33 cellular contexts compared by ENCODE assay signal in the genomic region with DNA sequence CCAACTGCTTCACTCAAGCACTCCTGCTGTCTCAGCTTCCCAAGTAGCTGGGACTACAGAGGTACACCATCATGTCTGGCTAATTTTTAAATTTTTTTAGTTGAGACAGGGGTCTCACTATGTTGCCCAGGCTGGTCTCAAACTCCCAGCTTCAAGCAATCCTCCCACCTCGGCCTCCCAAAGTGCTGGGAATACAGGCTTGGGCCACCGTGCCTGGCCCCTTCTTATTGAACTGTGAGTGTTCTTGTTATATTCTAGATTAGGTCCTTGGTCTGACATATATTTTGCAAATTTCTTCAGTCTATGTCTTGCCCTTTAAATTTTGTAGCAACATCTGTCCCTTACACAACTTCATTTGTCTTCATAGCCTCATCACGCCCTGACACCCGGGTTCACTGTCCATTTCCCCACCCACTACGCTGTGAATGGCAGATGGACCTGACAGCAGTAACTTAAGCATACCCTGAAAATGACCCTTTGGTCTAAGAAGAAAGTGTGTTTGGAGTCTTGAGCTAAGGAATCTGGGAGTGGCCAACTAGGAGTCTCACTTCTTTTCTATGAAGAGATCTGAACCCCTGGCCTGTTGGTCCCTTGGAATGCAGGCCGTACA. TPM values are rescaled to one million over a fixed set of nuclear protein-coding genes. Genes with fewer than 3 reads are reported as not detected.
"Had no signal": no experiment of that assay in that cellular context is flagged by ENCODE, and none has a peak within 500 bp of the region (broad histone marks: within the 10 kb centered on the region; RNA-seq: fewer than 3 reads in every experiment).

No MANE protein-coding gene starts in this region.

- H3K27ac Mint-ChIP-seq: activated CD4-positive, alpha-beta memory T cell treated with anti-CD3 and anti-CD28 coated beads, Interleukin-2, amount 10 ng/mL, durations not matched to agents 7 days and 5 days; activated CD4-positive, alpha-beta T cell treated with anti-CD3 and anti-CD28 coated beads, Interleukin-2, amount 10 ng/mL, durations not matched to agents 7 days and 5 days; activated T-helper 17 cell treated with anti-CD3 and anti-CD28 coated beads, Interleukin-2, amount 50 U/mL, for 72 hours; nephron; progenitor cell of endocrine pancreas; stimulated activated effector memory CD8-positive, alpha-beta T cell treated with anti-CD3 and anti-CD28 coated beads, Interleukin-12 subunit alpha, Interleukin-12 subunit beta, amount 100 ng/mL, for 72 hours; stimulated activated naive CD8-positive, alpha-beta T cell treated with anti-CD3 and anti-CD28 coated beads, Interleukin-15, amount 100 ng/mL, for 72 hours; WTC11 had no signal

- H3K27ac ChIP-seq: breast epithelium, esophagus muscularis mucosa, heart right ventricle, left ventricle myocardium inferior, neutrophil, ovary, upper lobe of right lung had no signal

- H3K36me3 Mint-ChIP-seq: WTC11 had no signal

- H3K9me3 Mint-ChIP-seq: activated CD4-positive, alpha-beta memory T cell treated with anti-CD3 and anti-CD28 coated beads, Interleukin-2, amount 10 ng/mL, durations not matched to agents 7 days and 5 days; activated CD4-positive, alpha-beta T cell treated with anti-CD3 and anti-CD28 coated beads, Interleukin-2, amount 10 ng/mL, durations not matched to agents 7 days and 5 days; activated T-cell treated with anti-CD3 and anti-CD28 coated beads, Interleukin-2, amount 50 U/mL, for 4 hours; activated T-helper 17 cell treated with anti-CD3 and anti-CD28 coated beads, Interleukin-2, amount 50 U/mL, for 72 hours; nephron; stimulated activated effector memory CD8-positive, alpha-beta T cell treated with anti-CD3 and anti-CD28 coated beads, Interleukin-12 subunit alpha, Interleukin-12 subunit beta, amount 100 ng/mL, for 72 hours; stimulated activated naive CD8-positive, alpha-beta T cell treated with anti-CD3 and anti-CD28 coated beads, Interleukin-15, amount 100 ng/mL, for 72 hours; WTC11 had no signal

- H3K36me3 ChIP-seq: breast epithelium, esophagus muscularis mucosa, heart right ventricle, left ventricle myocardium inferior, neutrophil, ovary, upper lobe of right lung had no signal

- H3K9me3 ChIP-seq: breast epithelium, esophagus muscularis mucosa, heart right ventricle, left ventricle myocardium inferior, neutrophil, ovary, upper lobe of right lung had no signal

- H3K27me3 ChIP-seq: breast epithelium, esophagus muscularis mucosa, heart right ventricle, ovary, upper lobe of right lung had no signal

- DNase-seq: activated CD4-positive, alpha-beta memory T cell treated with anti-CD3 and anti-CD28 coated beads, Interleukin-2, amount 10 ng/mL, durations not matched to agents 7 days and 5 days; activated CD4-positive, alpha-beta T cell treated with anti-CD3 and anti-CD28 coated beads for 1 hour; activated CD4-positive, alpha-beta T cell treated with anti-CD3 and anti-CD28 coated beads, Interleukin-2, amount 10 ng/mL, durations not matched to agents 7 days and 5 days; activated gamma-delta T cell treated with Interleukin-2 at 50 U/mL for 16 hours; activated naive CD4-positive, alpha-beta T cell treated with anti-CD3 and anti-CD28 coated beads, Interleukin-2, amount 50 U/mL, for 16 hours; activated T-cell treated with anti-CD3 and anti-CD28 coated beads, Interleukin-2, amount 50 U/mL, for 4 hours; central memory CD4-positive, alpha-beta T cell; dermis blood vessel endothelial cell; effector CD4-positive, alpha-beta T cell; foreskin melanocyte; heart right ventricle; left ventricle myocardium inferior; mesendoderm; ovary; stimulated activated CD4-positive, alpha-beta T cell treated with anti-CD3 and anti-CD28 coated beads, Interleukin-4, amount 100 ng/mL, for 24 hours; stimulated activated naive CD8-positive, alpha-beta T cell treated with anti-CD3 and anti-CD28 coated beads, Interleukin-15, amount 100 ng/mL, for 72 hours; substantia nigra; T-helper 2 cell; upper lobe of right lung had no signal

- H3K4me3 ChIP-seq: breast epithelium, esophagus muscularis mucosa, heart right ventricle, left ventricle myocardium inferior, lung, ovary, skin epidermis, upper lobe of right lung had no signal

- ATAC-seq: activated T-cell treated with anti-CD3 and anti-CD28 coated beads, Interleukin-2, amount 50 U/mL, for 4 hours; activated T-helper 17 cell treated with anti-CD3 and anti-CD28 coated beads, Interleukin-2, amount 50 U/mL, for 72 hours; heart right ventricle; sciatic nerve; stimulated activated effector memory CD8-positive, alpha-beta T cell treated with anti-CD3 and anti-CD28 coated beads, Interleukin-12 subunit alpha, Interleukin-12 subunit beta, amount 100 ng/mL, for 72 hours; stimulated activated naive CD8-positive, alpha-beta T cell treated with anti-CD3 and anti-CD28 coated beads, Interleukin-15, amount 100 ng/mL, for 72 hours; upper lobe of right lung; WTC11 had no signal

- H3K27me3 Mint-ChIP-seq: activated CD4-positive, alpha-beta T cell treated with anti-CD3 and anti-CD28 coated beads, Interleukin-2, amount 10 ng/mL, durations not matched to agents 7 days and 5 days; activated T-helper 17 cell treated with anti-CD3 and anti-CD28 coated beads, Interleukin-2, amount 50 U/mL, for 72 hours; progenitor cell of endocrine pancreas; stimulated activated naive CD8-positive, alpha-beta T cell treated with anti-CD3 and anti-CD28 coated beads, Interleukin-15, amount 100 ng/mL, for 72 hours had no signal

- H3K4me3 Mint-ChIP-seq: activated CD4-positive, alpha-beta memory T cell treated with anti-CD3 and anti-CD28 coated beads, Interleukin-2, amount 10 ng/mL, durations not matched to agents 7 days and 5 days; activated CD4-positive, alpha-beta T cell treated with anti-CD3 and anti-CD28 coated beads, Interleukin-2, amount 10 ng/mL, durations not matched to agents 7 days and 5 days; activated T-cell treated with anti-CD3 and anti-CD28 coated beads, Interleukin-2, amount 50 U/mL, for 4 hours; activated T-helper 17 cell treated with anti-CD3 and anti-CD28 coated beads, Interleukin-2, amount 50 U/mL, for 72 hours; stimulated activated effector memory CD8-positive, alpha-beta T cell treated with anti-CD3 and anti-CD28 coated beads, Interleukin-12 subunit alpha, Interleukin-12 subunit beta, amount 100 ng/mL, for 72 hours; stimulated activated naive CD8-positive, alpha-beta T cell treated with anti-CD3 and anti-CD28 coated beads, Interleukin-15, amount 100 ng/mL, for 72 hours; WTC11 had no signal

RNA-seq across cellular contexts. Expression of gene UPK3A, which starts 20.8 kb away (rescaled TPM):
- total RNA-seq: activated CD4-positive, alpha-beta memory T cell treated with anti-CD3 and anti-CD28 coated beads, Interleukin-2, amount 10 ng/mL, durations not matched to agents 7 days and 5 days; activated CD4-positive, alpha-beta T cell treated with anti-CD3 and anti-CD28 coated beads, Interleukin-2, amount 10 ng/mL, durations not matched to agents 7 days and 5 days; activated T-cell treated with anti-CD3 and anti-CD28 coated beads, Interleukin-2, amount 50 U/mL, for 4 hours; activated T-helper 17 cell treated with anti-CD3 and anti-CD28 coated beads, Interleukin-2, amount 50 U/mL, for 72 hours; breast epithelium; dermis blood vessel endothelial cell; esophagus muscularis mucosa; glomerular endothelial cell; heart right ventricle; left ventricle myocardium inferior; lung; myocyte; ovary; renal cortical epithelial cell; sciatic nerve; upper lobe of right lung had no signal
